Comparison of ENCODE assay signal across 21 cellular contexts in genomic region chr2:165273176-165273575, GRCh38. TPM values are rescaled to one million over a fixed set of nuclear protein-coding genes. Genes with fewer than 3 reads are reported as not detected.
DNase-seq lines count a peak whose midpoint lies in the region; ATAC-seq, FAIRE-seq and TF ChIP-seq lines count a peak whose summit lies in the region.
"Had no signal": no experiment of that assay in that cellular context is flagged by ENCODE, and none has a peak within 500 bp of the region (broad histone marks: within the 10 kb centered on the region; RNA-seq: fewer than 3 reads in every experiment).

No MANE protein-coding gene starts in this region.

- no peak overlapping the region for H3K27ac Mint-ChIP-seq in H9
- no peak overlapping the region for H3K27ac Mint-ChIP-seq in activated naive CD4-positive, alpha-beta T cell treated with anti-CD3 and anti-CD28 coated beads, Interleukin-2, amount 50 U/mL, for 72 hours
- H3K27ac Mint-ChIP-seq: T-cell had no signal

- no peak overlapping the region for H4K91ac ChIP-seq in H9 (ENCODE audit: insufficient read length, low read depth, low read length)

- H3K23me2 ChIP-seq in H9 (ENCODE audit: insufficient read length, low read depth, low read length, poor library complexity, severe bottlenecking) = no peaks in the 10 kb centered on the region

- H2BK12ac ChIP-seq in H9 (ENCODE audit: insufficient read length, low read depth, low read length) = no peak overlapping the region

- no peak overlapping the region for H2BK15ac ChIP-seq in H9 (ENCODE audit: low read depth, low read length)

- H3K4me2 ChIP-seq in H9 (ENCODE audit: insufficient read depth, insufficient read length, low read length) = no peak overlapping the region

- no peak overlapping the region for H3K14ac ChIP-seq in H9 (ENCODE audit: insufficient read depth, low read length)

- H2BK20ac ChIP-seq in H9 (ENCODE audit: low read depth, low read length, poor library complexity, severe bottlenecking) = no peak overlapping the region

- no peaks in the 10 kb centered on the region; a peak in 1 of 5 replicates for H3K9me3 Mint-ChIP-seq in H9
- peaks cover 0 to 14% of the 10 kb centered on the region in 2 donors for H3K9me3 Mint-ChIP-seq in activated naive CD4-positive, alpha-beta T cell treated with anti-CD3 and anti-CD28 coated beads, Interleukin-2, amount 50 U/mL, for 72 hours

- H3K56ac ChIP-seq in H9 (ENCODE audit: insufficient read length, low read depth, low read length) = no peak overlapping the region

- H3K27me3 ChIP-seq in adipocyte (replicated peaks; ENCODE audit: control insufficient read depth, insufficient read depth, low read length) (no peaks in the 10 kb centered on the region), pancreas (no peaks in the 10 kb centered on the region), H9 (ENCODE audit: insufficient read depth, low read length) (no peaks in the 10 kb centered on the region)

- no peak overlapping the region for H3K18ac ChIP-seq in H9 (ENCODE audit: insufficient read length, low read depth, low read length)

- peak; percentile 13 for FAIRE-seq in pancreas (lab: Jason Lieb, UNC)
- FAIRE-seq: G401.6, GM12878, RCC 7860 had no signal

- H3K4me1 ChIP-seq in adipocyte (ENCODE audit: control insufficient read depth, insufficient read depth, low read length) (peaks cover 39% of the 10 kb centered on the region), pancreas (no peaks in the 10 kb centered on the region), H9 (ENCODE audit: insufficient read depth, low read length) (no peaks in the 10 kb centered on the region)

- TF ChIP-seq CTCF in pancreas (IDR thresholded peaks at IDR 0.05) = no peak
- no peak for TF ChIP-seq CTCF in H9 (conservative IDR thresholded peaks at IDR 0.05)

- peak overlapping the region; percentile 48 for H3K4me3 ChIP-seq in adipocyte (ENCODE audit: low read length)
- no peak overlapping the region for H3K4me3 ChIP-seq in pancreas
- H3K4me3 ChIP-seq: GM12878 had no signal

- ATAC-seq in pancreas (no peak), GM19467 (IDR thresholded peaks at IDR 0.05; ENCODE audit: unreplicated experiment) (no peak)
- ATAC-seq in activated naive CD4-positive, alpha-beta T cell treated with anti-CD3 and anti-CD28 coated beads, Interleukin-2, amount 50 U/mL, for 72 hours = no peak
- ATAC-seq: GM12878, T-cell had no signal

- H3K23ac ChIP-seq in H9 (ENCODE audit: insufficient read length, low read depth, low read length) = no peak overlapping the region

- H3T11ph ChIP-seq in H9 (ENCODE audit: low read length) = no peak overlapping the region

- H2BK120ac ChIP-seq in H9 (ENCODE audit: low read depth, low read length, poor library complexity, severe bottlenecking) = no peak overlapping the region

- no peaks in the 10 kb centered on the region for H3K79me2 ChIP-seq in H9 (ENCODE audit: insufficient read depth, low read length)

- H4K8ac ChIP-seq in H9 (replicated peaks; ENCODE audit: insufficient read length, low read depth, low read length) = no peak overlapping the region

- no peak overlapping the region for H2AFZ ChIP-seq in H9 (ENCODE audit: low read length)

- intact Hi-C loops in pancreas (cut with DNase I) = no loop called here

- DNase-seq in DMS 273 treated with DMSO at 0.1 percent for 48 hours (lab: John Stamatoyannopoulos, UW) = peak; percentile 13
- DNase-seq in NCI-H82 treated with DMSO at 0.1 percent for 48 hours (lab: John Stamatoyannopoulos, UW; ENCODE audit: unreplicated experiment) = peak; percentile 37
- no peak for DNase-seq in adipocyte (ENCODE audit: low read depth)
- no peak for DNase-seq in pancreas
- no peak for DNase-seq in H9
- no peak for DNase-seq in activated naive CD4-positive, alpha-beta T cell treated with anti-CD3 and anti-CD28 coated beads, Interleukin-2, amount 50 U/mL, for 72 hours (ENCODE audit: low spot score in 2 of 2)
- DNase-seq: Calu3, DMS53, NCI-H1092, NCI-H1436, NCI-H187, NCI-H2081 treated with DMSO at 0.1 percent for 48 hours, NCI-H526, OCI-M1, SIG-M5, T-cell had no signal

- no peak overlapping the region for H2BK5ac ChIP-seq in H9 (ENCODE audit: insufficient read length, low read length)

- H3K27ac ChIP-seq in pancreas = no peak overlapping the region
- H3K27ac ChIP-seq in H9 (ENCODE audit: insufficient read length, low read depth, low read length) = no peak overlapping the region

- no peaks in the 10 kb centered on the region for H3K79me1 ChIP-seq in H9 (ENCODE audit: insufficient read depth, low read depth, low read length, poor library complexity, severe bottlenecking)

- H3K4me1 Mint-ChIP-seq in H9 = no peaks in the 10 kb centered on the region

- H3K36me3 ChIP-seq in adipocyte (ENCODE audit: control insufficient read depth, insufficient read depth, low read length, severe bottlenecking) (no peaks in the 10 kb centered on the region), pancreas (no peaks in the 10 kb centered on the region)

- H3K9me3 ChIP-seq in adipocyte (ENCODE audit: control insufficient read depth, low read length) (no peaks in the 10 kb centered on the region), pancreas (no peaks in the 10 kb centered on the region), H9 (ENCODE audit: control insufficient read depth, low read depth, low read length) (no peaks in the 10 kb centered on the region)

- no peaks in the 10 kb centered on the region for H4K20me1 ChIP-seq in H9 (ENCODE audit: control insufficient read depth, insufficient read depth, insufficient read length)

- H3K27me3 Mint-ChIP-seq in H9 (ENCODE audit: low read depth) = no peaks in the 10 kb centered on the region
- H3K27me3 Mint-ChIP-seq: T-cell had no signal

- no peak overlapping the region for H3K4me3 Mint-ChIP-seq in H9
- H3K4me3 Mint-ChIP-seq: T-cell had no signal

- H3K9ac ChIP-seq in adipocyte (ENCODE audit: low read length) (peak overlapping the region; percentile 60), H9 (ENCODE audit: extremely low read depth, insufficient read length, low read length) (no peak overlapping the region)

- H3K4ac ChIP-seq in H9 (ENCODE audit: low read depth, low read length) = no peak overlapping the region

- H3K36me3 Mint-ChIP-seq in H9 (ENCODE audit: insufficient read depth in 1 of 3, low read depth in 3 of 3) = no peaks in the 10 kb centered on the region
- H3K36me3 Mint-ChIP-seq in activated naive CD4-positive, alpha-beta T cell treated with anti-CD3 and anti-CD28 coated beads, Interleukin-2, amount 50 U/mL, for 72 hours = peaks cover 0 to 13% of the 10 kb centered on the region in 2 donors
- H3K36me3 Mint-ChIP-seq: T-cell had no signal

- H4K5ac ChIP-seq in H9 (ENCODE audit: insufficient read length, low read depth, low read length) = no peak overlapping the region

- H2AK5ac ChIP-seq in H9 (ENCODE audit: insufficient read length, low read length) = no peak overlapping the region

RNA-seq across cellular contexts. Expression of gene SCN2A, which starts 34.0 kb away (rescaled TPM):
- total RNA-seq in pancreas = under 1 TPM; 0.08 to 0.34 (median 0.16) TPM
- polyA plus RNA-seq in pancreas = under 1 TPM; 0.19 to 0.26 TPM
- 0.24 and 0.46 TPM in 2 replicates for total RNA-seq in H9 (2021)
- total RNA-seq in activated naive CD4-positive, alpha-beta T cell treated with anti-CD3 and anti-CD28 coated beads, Interleukin-2, amount 50 U/mL, for 72 hours = under 1 TPM; 0.11 to 0.21 TPM
- total RNA-seq: GM12878, HT-29, T-cell had no signal

Comparison
In these comparisons a context has a peak if more than half of its experiments do, and no peak if none do; other contexts are left out.
1. DNase-seq: peak in DMS 273 treated with DMSO at 0.1 percent for 48 hours (single experiment) and NCI-H82 treated with DMSO at 0.1 percent for 48 hours (single experiment); none in adipocyte (single experiment), pancreas (0 of 6), H9 (single experiment) and activated naive CD4-positive, alpha-beta T cell treated with anti-CD3 and anti-CD28 coated beads, Interleukin-2, amount 50 U/mL, for 72 hours (0 of 2).